Comparison of ENCODE assay signal across 14 cellular contexts in the genomic region with DNA sequence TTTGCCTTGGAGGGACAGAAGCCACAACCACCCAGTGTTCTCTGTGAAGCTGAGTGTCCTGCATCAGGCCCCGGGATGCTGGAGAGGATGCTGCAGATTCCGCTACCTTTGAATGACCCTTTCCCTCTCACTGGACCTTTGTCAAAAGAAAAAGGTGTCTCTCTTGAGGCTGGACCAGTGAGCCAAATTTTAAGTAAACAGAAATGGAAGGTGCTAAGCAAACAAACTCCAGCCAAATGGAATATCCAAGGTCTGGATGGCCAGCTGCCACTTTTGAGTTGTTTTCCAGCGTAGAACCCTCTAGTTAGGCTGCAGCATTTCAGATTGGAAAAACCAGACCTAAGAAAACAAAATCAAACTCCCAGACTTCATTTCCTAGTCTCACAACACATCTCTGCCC.
"Had no signal": no experiment of that assay in that cellular context is flagged by ENCODE, and none has a peak within 500 bp of the region (broad histone marks: within the 10 kb centered on the region; RNA-seq: fewer than 3 reads in every experiment).

No MANE protein-coding gene starts in this region.

- H3K36me3 ChIP-seq: transverse colon, vagina had no signal

- DNase-seq: activated CD4-positive, CD25-positive, alpha-beta regulatory T cell treated with anti-CD3 and anti-CD28 coated beads, Interleukin-2, amount 50 U/mL, for 72 hours; activated naive CD4-positive, alpha-beta T cell treated with anti-CD3 and anti-CD28 coated beads for 36 hours; activated naive CD8-positive, alpha-beta T cell treated with anti-CD3 and anti-CD28 coated beads, Interleukin-2, amount 50 U/mL, for 24 hours; activated T-cell treated with anti-CD3 and anti-CD28 coated beads for 4 hours; left lung; mesendoderm; nephron progenitor cell; sigmoid colon; stimulated activated naive B cell treated with anti-CD40 and anti-IgM and Interleukin-4, amounts not matched to agents 10 μg/mL and 1 μg/mL and 100 μg/mL, for 72 hours; T-cell; T1000 had no signal

- H3K27ac ChIP-seq: left lung, sigmoid colon, vagina had no signal

- H3K9me3 Mint-ChIP-seq: activated naive CD4-positive, alpha-beta T cell treated with anti-CD3 and anti-CD28 coated beads for 36 hours; activated naive CD8-positive, alpha-beta T cell treated with anti-CD3 and anti-CD28 coated beads, Interleukin-2, amount 50 U/mL, for 24 hours; nephron progenitor cell; stimulated activated naive B cell treated with anti-CD40 and anti-IgM and Interleukin-4, amounts not matched to agents 10 μg/mL and 1 μg/mL and 100 μg/mL, for 72 hours; T-cell had no signal

- H3K27me3 ChIP-seq: left lung, sigmoid colon, transverse colon, vagina had no signal

- H3K36me3 Mint-ChIP-seq: stimulated activated naive B cell treated with anti-CD40 and anti-IgM and Interleukin-4, amounts not matched to agents 10 μg/mL and 1 μg/mL and 100 μg/mL, for 72 hours; T-cell had no signal

- ATAC-seq: activated naive CD8-positive, alpha-beta T cell treated with anti-CD3 and anti-CD28 coated beads, Interleukin-2, amount 50 U/mL, for 24 hours; esophagus mucosa; left lung; stimulated activated naive B cell treated with anti-CD40 and anti-IgM and Interleukin-4, amounts not matched to agents 10 μg/mL and 1 μg/mL and 100 μg/mL, for 72 hours; T-cell had no signal

- H3K4me1 ChIP-seq: left lung, vagina had no signal

- H3K4me3 Mint-ChIP-seq: activated naive CD4-positive, alpha-beta T cell treated with anti-CD3 and anti-CD28 coated beads for 36 hours; activated naive CD8-positive, alpha-beta T cell treated with anti-CD3 and anti-CD28 coated beads, Interleukin-2, amount 50 U/mL, for 24 hours; nephron progenitor cell; stimulated activated naive B cell treated with anti-CD40 and anti-IgM and Interleukin-4, amounts not matched to agents 10 μg/mL and 1 μg/mL and 100 μg/mL, for 72 hours; T-cell had no signal

- H3K27ac Mint-ChIP-seq: activated naive CD4-positive, alpha-beta T cell treated with anti-CD3 and anti-CD28 coated beads for 36 hours; activated naive CD8-positive, alpha-beta T cell treated with anti-CD3 and anti-CD28 coated beads, Interleukin-2, amount 50 U/mL, for 24 hours; nephron progenitor cell; stimulated activated naive B cell treated with anti-CD40 and anti-IgM and Interleukin-4, amounts not matched to agents 10 μg/mL and 1 μg/mL and 100 μg/mL, for 72 hours; T-cell had no signal

- H3K4me3 ChIP-seq: left lung, sigmoid colon, transverse colon, vagina had no signal

- H3K9me3 ChIP-seq: left lung, sigmoid colon, transverse colon, vagina had no signal

- H3K27me3 Mint-ChIP-seq: activated naive CD8-positive, alpha-beta T cell treated with anti-CD3 and anti-CD28 coated beads, Interleukin-2, amount 50 U/mL, for 24 hours; stimulated activated naive B cell treated with anti-CD40 and anti-IgM and Interleukin-4, amounts not matched to agents 10 μg/mL and 1 μg/mL and 100 μg/mL, for 72 hours; T-cell had no signal
